ENCODE assay signal across 8 cellular contexts in the genomic region with DNA sequence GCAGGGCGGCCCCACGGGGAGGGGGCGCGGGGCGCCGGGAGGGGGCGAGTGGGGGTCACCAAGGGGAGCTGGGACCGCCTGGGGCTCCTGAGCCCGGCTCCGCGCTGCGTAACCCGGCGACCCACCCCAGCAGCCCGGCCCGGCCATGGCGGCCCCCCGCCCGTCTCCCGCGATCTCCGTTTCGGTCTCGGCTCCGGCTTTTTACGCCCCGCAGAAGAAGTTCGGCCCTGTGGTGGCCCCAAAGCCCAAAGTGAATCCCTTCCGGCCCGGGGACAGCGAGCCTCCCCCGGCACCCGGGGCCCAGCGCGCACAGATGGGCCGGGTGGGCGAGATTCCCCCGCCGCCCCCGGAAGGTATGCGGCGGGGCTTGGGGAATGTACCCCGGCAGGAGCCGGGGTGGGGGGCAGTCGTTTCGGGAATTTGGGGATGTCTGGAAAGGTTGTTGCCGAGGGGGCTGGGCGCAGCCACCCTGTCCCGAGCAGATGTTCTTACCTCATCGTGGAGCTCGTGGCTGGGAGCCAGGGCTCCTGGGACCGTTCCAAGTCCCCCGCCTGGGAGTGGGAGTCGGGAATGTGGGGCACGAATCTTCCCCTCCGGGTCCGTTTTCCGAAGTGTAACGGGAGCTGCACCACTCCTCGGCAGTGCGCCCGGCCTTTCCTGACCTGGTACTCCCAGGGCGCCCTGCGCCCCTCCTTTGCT. TPM values are rescaled to one million over a fixed set of nuclear protein-coding genes. Genes with fewer than 3 reads are reported as not detected.
A peak's percentile ranks its signal among the peaks of the same experiment; 100 is the strongest.
DNase-seq lines count a peak whose midpoint lies in the region; ATAC-seq, FAIRE-seq and TF ChIP-seq lines count a peak whose summit lies in the region.

No MANE protein-coding gene starts in this region.

- no peak for TF ChIP-seq POLR2A in NB4 (IDR thresholded peaks at IDR 0.05; ENCODE audit: extremely low read depth, insufficient read length)
- no peak for TF ChIP-seq POLR2A in K562 (conservative IDR thresholded peaks at IDR 0.05)

- POLR2A ChIA-PET in HEK293T (lab: Yijun Ruan, JAX) (interaction anchor here (0.6 to 1.9 kb wide), 8 partner anchors 9 to 94 kb away, joined by 3 to 7 read pairs (median 4); partner anchors contain the start of genes CASP2 and FAM131B), K562 (lab: Yijun Ruan, JAX) (interaction anchor here (0.7 to 4.0 kb wide), 6 partner anchors 8 to 126 kb away, joined by 3 to 29 read pairs (median 8); no protein-coding TSS in a partner anchor)

- TF ChIP-seq EP300 in K562 (IDR thresholded peaks at IDR 0.05; ENCODE audit: low read length), result no peak

- intact Hi-C loops in K562 (cut with micrococcal nuclease), result loop anchor here (5.0 kb wide), 1 partner anchor 34 kb away; no protein-coding TSS in a partner anchor
- intact Hi-C loops in kidney (cut with DNase I), result no loop called here

- H3K4me3 ChIP-seq in NB4 (ENCODE audit: low read depth, low read length) (peak overlapping the region; percentile 92), K562 (peak overlapping the region; percentile 72), kidney (ENCODE audit: low read length in 2 of 2) (peak overlapping the region; percentile 77 to 82), small intestine (ENCODE audit: low read depth in 1 of 2, low read length in 2 of 2) (peak overlapping the region; percentile 89 to 93)

- 5% methylated on average over 48 of the region's 64 CpGs for WGBS in K562 (ENCODE audit: insufficient coverage, low coverage, missing lambda C conversion rate)
- WGBS in small intestine, 3 donors, result 2% methylated on average over 37 to 64 of the region's 64 CpGs

- H3K9me3 ChIP-seq in K562 (replicated peaks; ENCODE audit: control insufficient read depth, insufficient read depth, low read depth, low read length), result no peaks in the 10 kb centered on the region
- H3K9me3 ChIP-seq in kidney (ENCODE audit: control insufficient read depth in 1 of 2, low read length in 2 of 2), result no peaks in the 10 kb centered on the region
- H3K9me3 ChIP-seq in small intestine (ENCODE audit: control insufficient read depth, low read depth), result no peaks in the 10 kb centered on the region

- H3K27me3 ChIP-seq in K562 (ENCODE audit: control insufficient read depth in 2 of 2, insufficient read depth in 2 of 2, low read length in 2 of 2), result no peaks in the 10 kb centered on the region
- H3K27me3 ChIP-seq in small intestine (ENCODE audit: control insufficient read depth in 2 of 2, insufficient read depth in 2 of 2, low read length in 2 of 2), result no peaks in the 10 kb centered on the region

- H4K20me1 ChIP-seq in K562 (replicated peaks; ENCODE audit: control insufficient read depth, insufficient read depth, low read length), result peaks cover 7% of the 10 kb centered on the region; the same call in 1 of the 2 replicates

- H3K36me3 ChIP-seq in K562 (ENCODE audit: control insufficient read depth, insufficient read depth, low read length), result peaks cover 34% of the 10 kb centered on the region; the same call in 2 of the 3 replicates
- peaks cover 0 to 4% of the 10 kb centered on the region in 2 donors for H3K36me3 ChIP-seq in kidney (ENCODE audit: control insufficient read depth in 1 of 2, insufficient read depth in 2 of 2, low read length in 2 of 2)
- H3K36me3 ChIP-seq in small intestine (ENCODE audit: control insufficient read depth in 2 of 2, insufficient read depth in 2 of 2, low read length in 2 of 2), result no peaks in the 10 kb centered on the region

- in situ Hi-C loops in K562 (cut with MboI), result no loop called here

- H3K9ac ChIP-seq in K562 (ENCODE audit: insufficient read depth in 1 of 2, low read depth in 2 of 2, low read length in 2 of 2), result peak overlapping the region; percentile 92 to 94
- H3K9ac ChIP-seq in kidney (ENCODE audit: low read length in 2 of 2), result peak overlapping the region; percentile 67 to 90

- peak overlapping the region; percentile 14 for H2AFZ ChIP-seq in K562 (ENCODE audit: low read depth, low read length)

- FAIRE-seq in K562 (lab: Jason Lieb, UNC) (no peak), kidney (lab: Jason Lieb, UNC) (no peak), small intestine (lab: Jason Lieb, UNC) (no peak)

- TF ChIP-seq RAD21 in K562 (CRISPR knock-in tag; conservative IDR thresholded peaks at IDR 0.05 in 1 of 2, IDR thresholded peaks at IDR 0.05 in 1 of 2), result no peak

- peaks cover 13% of the 10 kb centered on the region for H3K9me1 ChIP-seq in K562 (ENCODE audit: control insufficient read depth, insufficient read depth, low read length)

- H3K79me2 ChIP-seq in K562 (ENCODE audit: control insufficient read depth, insufficient read depth, low read length), result peaks cover 12% of the 10 kb centered on the region

- CTCF ChIA-PET in HEK293T (lab: Yijun Ruan, JAX), result no interaction called here
- CTCF ChIA-PET in K562 (lab: Yijun Ruan, JAX; ENCODE audit: low intra/inter-chr PET ratio), result no interaction called here

- H3K4me1 ChIP-seq in K562 (replicated peaks in 1 of 2; ENCODE audit: control insufficient read depth in 2 of 2, insufficient read depth in 2 of 2, low read length in 2 of 2) (peaks cover 21 to 37% of the 10 kb centered on the region in 2 experiments; a peak in 4 of 5 replicates), kidney (ENCODE audit: control insufficient read depth in 1 of 2, insufficient read depth in 1 of 2, low read depth in 1 of 2, low read length in 2 of 2) (peaks cover 15 to 27% of the 10 kb centered on the region in 2 donors), small intestine (ENCODE audit: control insufficient read depth in 2 of 2, insufficient read depth in 1 of 2, low read depth in 1 of 2, low read length in 1 of 2) (peaks cover 5 to 16% of the 10 kb centered on the region in 2 donors)

- peak; percentile 0; the same call in 2 of the 3 replicates for ATAC-seq in K562

- H3K27ac ChIP-seq in K562 (ENCODE audit: extremely low read depth, low read depth, low read length), result peak overlapping the region; percentile 94
- H3K27ac ChIP-seq in kidney (ENCODE audit: low read depth in 2 of 2, low read length in 2 of 2), result peak overlapping the region; percentile 80 to 85
- H3K27ac ChIP-seq in small intestine (ENCODE audit: low read depth in 1 of 2, low read length in 1 of 2), result peak overlapping the region; percentile 95 to 97

- peak overlapping the region; percentile 64 for H3K4me2 ChIP-seq in K562 (ENCODE audit: insufficient read depth, low read length)

- TF ChIP-seq CTCF in NB4 (IDR thresholded peaks at IDR 0.05; ENCODE audit: low read depth, low read length), result no peak
- TF ChIP-seq CTCF in K562 (IDR thresholded peaks at IDR 0.05 in 2 of 3, conservative IDR thresholded peaks at IDR 0.05 in 1 of 3; ENCODE audit: insufficient read depth in 2 of 3, low read depth in 1 of 3, low read length in 3 of 3), result no peak
- no peak for TF ChIP-seq CTCF in kidney (IDR thresholded peaks at IDR 0.05; ENCODE audit: borderline replicate concordance, extremely low read depth, insufficient read depth)
- TF ChIP-seq CTCF in GM10266 (IDR thresholded peaks at IDR 0.05; ENCODE audit: control insufficient read depth, insufficient read depth, low read depth, missing control alignments), result no peak

- no TSS peak for BruUV-seq in K562 (replicated peaks; lab: Mats Ljungman, UMichigan)

- peak; percentile 31 for DNase-seq in NCI-H2196 (lab: John Stamatoyannopoulos, UW; ENCODE audit: unreplicated experiment)
- DNase-seq in NCI-H2196 treated with DMSO at 0.1 percent for 48 hours (lab: John Stamatoyannopoulos, UW; ENCODE audit: unreplicated experiment), result no peak
- DNase-seq in HEK293T (ENCODE audit: extremely low spot score), result peak; percentile 53
- DNase-seq in NB4 (ENCODE audit: low read depth), result no peak
- DNase-seq in K562 (ENCODE audit: extremely low read depth in 1 of 4, low spot score in 3 of 4), result peak in 3 of 4 experiments; percentile 47 to 72 (median 49)
- peak; percentile 94 for DNase-seq in kidney
- peak; percentile 49 for DNase-seq in small intestine
- no peak for DNase-seq in GM10266 (ENCODE audit: extremely low spot score)

RNA-seq across cellular contexts. Expression of gene ZYX, which starts 0.4 kb away (rescaled TPM):
- total RNA-seq in K562 (2011; cell fraction: chromatin; rRNA removed; ENCODE audit: low replicate concordance), result 38.7 and 99.5 TPM in 2 replicates
- total RNA-seq in K562 (2011; cell fraction: nucleolus; rRNA removed), result 54.7 and 66.9 TPM in 2 replicates
- total RNA-seq in K562 (2011; cell fraction: nucleoplasm; rRNA removed), result 41.5 and 64.4 TPM in 2 replicates
- total RNA-seq in K562 (2014; rRNA removed) (26.9 and 37.8 TPM in 2 replicates), K562 (2014; rRNA removed; fragmentation: Illumina TruSeq; extraction: Trizol) (9.2 and 11.5 TPM in 2 replicates), K562 (2015; rRNA removed; fragmentation: Illumina TruSeq; extraction: Trizol) (15.7 and 17.3 TPM in 2 replicates), K562 (2021) (114 and 130 TPM in 2 replicates), kidney (193 TPM)
- polyA plus RNA-seq in K562 (2011; rRNA removed) (9.0 and 18.5 TPM in 2 replicates), K562 (2014; fragmentation: Illumina TruSeq; extraction: Trizol) (81.7 and 116 TPM in 2 replicates), K562 (2014; fragmentation: Nextera tagmentation; extraction: Ambion mirVana) (1 to 10 TPM; 1.8 to 3.1 TPM), K562 (2014; rRNA removed) (30.0 and 35.0 TPM in 2 replicates), kidney (ENCODE audit: insufficient read depth, low read depth, low replicate concordance) (50.1 TPM), small intestine (10 to 100 TPM; 50.3 to 73.2 (median 50.8) TPM)
- 15.7 and 26.2 TPM in 2 replicates for polyA plus RNA-seq in K562 (2011; cell fraction: cytosol; rRNA removed)
- 53.7 and 98.4 TPM in 2 replicates for polyA plus RNA-seq in K562 (2011; cell fraction: nucleus; rRNA removed)
- polyA plus RNA-seq in K562 (2012), result 141 and 252 TPM in 2 replicates
- polyA minus RNA-seq in K562 (2011; rRNA and poly(A)+ RNA removed), result 8.3 and 9.5 TPM in 2 replicates
- polyA minus RNA-seq in K562 (2011; cell fraction: cytosol; rRNA and poly(A)+ RNA removed), result 57.5 and 83.9 TPM in 2 replicates
- polyA minus RNA-seq in K562 (2011; cell fraction: nucleus; rRNA and poly(A)+ RNA removed), result 35.4 and 38.0 TPM in 2 replicates

RNA-seq across cellular contexts. Expression of gene FAM131B, which starts 19.1 kb away (rescaled TPM):
- total RNA-seq in K562 (2011; cell fraction: chromatin; rRNA removed; ENCODE audit: low replicate concordance), result 0.07 TPM in 1 of 2 replicates, not detected in the other
- total RNA-seq in K562 (2011; cell fraction: nucleolus; rRNA removed), result not detected in 2 replicates
- total RNA-seq in K562 (2011; cell fraction: nucleoplasm; rRNA removed), result not detected in 2 replicates
- total RNA-seq in K562 (2014; rRNA removed) (not detected in 2 replicates), K562 (2014; rRNA removed; fragmentation: Illumina TruSeq; extraction: Trizol) (not detected in 2 replicates), K562 (2015; rRNA removed; fragmentation: Illumina TruSeq; extraction: Trizol) (not detected in 2 replicates), K562 (2021) (0.04 TPM in 2 replicates), kidney (0.82 TPM)
- polyA plus RNA-seq in K562 (2011; rRNA removed) (0.03 and 0.11 TPM in 2 replicates), K562 (2014; fragmentation: Illumina TruSeq; extraction: Trizol) (not detected in 2 replicates), K562 (2014; fragmentation: Nextera tagmentation; extraction: Ambion mirVana) (not detected), K562 (2014; rRNA removed) (not detected in 2 replicates), kidney (ENCODE audit: insufficient read depth, low read depth, low replicate concordance) (0.19 TPM), small intestine (1 to 10 TPM in 1 of 3 donors, under 1 TPM in 1, not detected in 1; 0.54 to 3.3 TPM)
- polyA plus RNA-seq in K562 (2011; cell fraction: cytosol; rRNA removed), result not detected in 2 replicates
- polyA plus RNA-seq in K562 (2011; cell fraction: nucleus; rRNA removed), result 0.09 TPM in 1 of 2 replicates, not detected in the other
- polyA plus RNA-seq in K562 (2012), result 0.03 TPM in 2 replicates
- not detected in 2 replicates for polyA minus RNA-seq in K562 (2011; rRNA and poly(A)+ RNA removed)
- polyA minus RNA-seq in K562 (2011; cell fraction: cytosol; rRNA and poly(A)+ RNA removed), result 0.29 TPM in 1 of 2 replicates, not detected in the other
- 0.33 TPM in 1 of 2 replicates, not detected in the other for polyA minus RNA-seq in K562 (2011; cell fraction: nucleus; rRNA and poly(A)+ RNA removed)

RNA-seq across cellular contexts. Expression of gene EPHA1, which starts 27.1 kb away (rescaled TPM):
- 0.37 TPM in 1 of 2 replicates, not detected in the other for total RNA-seq in K562 (2011; cell fraction: chromatin; rRNA removed; ENCODE audit: low replicate concordance)
- 0.26 and 0.67 TPM in 2 replicates for total RNA-seq in K562 (2011; cell fraction: nucleolus; rRNA removed)
- total RNA-seq in K562 (2011; cell fraction: nucleoplasm; rRNA removed), result 0.37 TPM in 1 of 2 replicates, not detected in the other
- total RNA-seq in K562 (2014; rRNA removed), result not detected in 2 replicates
- total RNA-seq in K562 (2014; rRNA removed; fragmentation: Illumina TruSeq; extraction: Trizol), result not detected in 2 replicates
- not detected in 2 replicates for total RNA-seq in K562 (2015; rRNA removed; fragmentation: Illumina TruSeq; extraction: Trizol)
- total RNA-seq in K562 (2021), result 0.22 and 0.25 TPM in 2 replicates
- 0.07 and 0.32 TPM in 2 replicates for polyA plus RNA-seq in K562 (2011; rRNA removed)
- polyA plus RNA-seq in K562 (2011; cell fraction: cytosol; rRNA removed), result 0.03 and 0.39 TPM in 2 replicates
- 0.25 and 1.1 TPM in 2 replicates for polyA plus RNA-seq in K562 (2011; cell fraction: nucleus; rRNA removed)
- 2.7 and 3.5 TPM in 2 replicates for polyA plus RNA-seq in K562 (2012)
- polyA plus RNA-seq in K562 (2014; fragmentation: Illumina TruSeq; extraction: Trizol), result not detected in 2 replicates
- polyA plus RNA-seq in K562 (2014; fragmentation: Nextera tagmentation; extraction: Ambion mirVana), result not detected
- polyA plus RNA-seq in K562 (2014; rRNA removed), result 0.05 and 0.57 TPM in 2 replicates
- 0.14 TPM in 1 of 2 replicates, not detected in the other for polyA minus RNA-seq in K562 (2011; rRNA and poly(A)+ RNA removed)
- not detected in 2 replicates for polyA minus RNA-seq in K562 (2011; cell fraction: cytosol; rRNA and poly(A)+ RNA removed)
- polyA minus RNA-seq in K562 (2011; cell fraction: nucleus; rRNA and poly(A)+ RNA removed), result 0.54 TPM in 1 of 2 replicates, not detected in the other
- total RNA-seq in kidney, result 22.3 TPM
- 6.9 TPM for polyA plus RNA-seq in kidney (ENCODE audit: insufficient read depth, low read depth, low replicate concordance)
- polyA plus RNA-seq in small intestine, result 10 to 100 TPM; 14.6 to 42.3 (median 19.6) TPM

Comparison
In these comparisons a context has a peak if more than half of its experiments do, and no peak if none do; other contexts are left out.
1. DNase-seq: peak in NCI-H2196 (single experiment), HEK293T (single experiment), K562 (3 of 4), kidney (single experiment) and small intestine (single experiment); none in NCI-H2196 treated with DMSO at 0.1 percent for 48 hours (single experiment), NB4 (single experiment) and GM10266 (single experiment).
2. Peak in every context shown above with its lines, with median percentiles within 50 percentile points of each other: H3K4me3 ChIP-seq and H3K27ac ChIP-seq.